In the genomic region with DNA sequence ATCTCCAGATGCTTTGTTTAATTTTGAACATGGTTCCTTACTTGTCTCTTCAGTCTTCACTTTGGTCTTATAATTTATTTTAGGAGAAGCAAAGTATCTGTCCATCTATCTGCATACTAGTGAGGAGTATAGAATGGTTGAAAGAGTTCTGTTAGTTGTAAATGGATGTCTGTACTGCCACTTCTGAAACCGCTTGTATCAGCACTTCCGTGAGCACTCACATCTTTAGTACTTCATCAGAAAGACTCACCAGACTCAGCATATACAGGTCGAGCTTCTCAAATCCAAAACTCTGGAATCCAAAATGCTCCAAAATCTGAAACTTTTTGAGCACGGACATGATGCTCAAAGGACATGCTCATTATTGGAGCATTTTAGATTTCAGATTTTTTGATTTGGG, we compare ENCODE assay signal across 28 cellular contexts.
"Had no signal": no experiment of that assay in that cellular context is flagged by ENCODE, and none has a peak within 500 bp of the region (broad histone marks: within the 10 kb centered on the region; RNA-seq: fewer than 3 reads in every experiment).

No MANE protein-coding gene starts in this region.

- DNase-seq: KG1, MV-4-11, NCI-H1092, NCI-H1105, NCI-H1417 treated with DMSO at 0.1 percent for 48 hours, NCI-H146, NCI-H1694, NCI-H187, NCI-H1930, NCI-H2029 treated with DMSO at 0.1 percent for 48 hours, NCI-H2081 treated with DMSO at 0.1 percent for 48 hours, NCI-H2107, NCI-H2171, NCI-H226, NCI-H446 treated with DMSO at 0.1 percent for 48 hours, NCI-H524, NCI-H526, NCI-H69, NCI-H748 treated with DMSO at 0.1 percent for 48 hours, NCI-H82, PC-9, Right ventricle myocardium superior, SHP77 treated with DMSO at 0.1 percent for 48 hours, SK-N-SH, SW 1271, T-helper 1 cell had no signal

- H3K9me3 ChIP-seq: SJSA1, SK-N-SH had no signal

- H3K9ac ChIP-seq: SK-N-SH had no signal

- H3K36me3 ChIP-seq: SJSA1 had no signal

- H3K27ac ChIP-seq: PC-9, SJSA1 had no signal

- H2AFZ ChIP-seq: PC-9 had no signal

- H3K4me2 ChIP-seq: PC-9, SK-N-SH had no signal

- H3K9me2 ChIP-seq: SK-N-SH had no signal

- H3K4me1 ChIP-seq: SJSA1 had no signal

- H3K27me3 ChIP-seq: SJSA1 had no signal

- H3K4me3 ChIP-seq: K562, PC-9, SJSA1 had no signal
